8 cellular contexts compared by ENCODE assay signal in genomic region chr5:68251804-68252648, GRCh38. TPM values are rescaled to one million over a fixed set of nuclear protein-coding genes. Genes with fewer than 3 reads are reported as not detected.
DNase-seq lines count a peak whose midpoint lies in the region; ATAC-seq and TF ChIP-seq lines count a peak whose summit lies in the region.

No MANE protein-coding gene starts in this region.

- TF ChIP-seq CTCF in astrocyte of the spinal cord (IDR thresholded peaks at IDR 0.05; ENCODE audit: low read depth, low read length), result no peak

- peaks cover 24 to 52% (median 48%) of the 10 kb centered on the region in 3 donors for H3K4me1 Mint-ChIP-seq in IgD-negative memory B cell

- DNase-seq in astrocyte of the spinal cord (ENCODE audit: low read depth, low spot score) (peak; percentile 69), left lobe of liver (ENCODE audit: low spot score) (no peak), stromal cell of bone marrow (ENCODE audit: low read depth) (peak; percentile 77), glomerular visceral epithelial cell (ENCODE audit: extremely low spot score) (no peak), activated gamma-delta T cell (lab: John Stamatoyannopoulos, UW) (no peak), hepatic stellate cell (ENCODE audit: low spot score) (no peak)

- H3K4me3 ChIP-seq in astrocyte of the spinal cord (ENCODE audit: low read depth, low read length), result no peak overlapping the region

- no peaks in the 10 kb centered on the region for H3K36me3 Mint-ChIP-seq in IgD-negative memory B cell

- in situ Hi-C loops in astrocyte of the spinal cord (cut with HindIII; ENCODE audit: low sequenced_read_pairs), result no loop called here

- ATAC-seq in left lobe of liver, result peak; percentile 9
- ATAC-seq in HG03095 (IDR thresholded peaks at IDR 0.05; ENCODE audit: unreplicated experiment), result no peak

- H3K27me3 Mint-ChIP-seq in IgD-negative memory B cell, result no peaks in the 10 kb centered on the region

- H3K4me3 Mint-ChIP-seq in IgD-negative memory B cell, result peak overlapping the region in 1 of 4 donors; percentile 36

- H3K9me3 Mint-ChIP-seq in IgD-negative memory B cell, result no peaks in the 10 kb centered on the region

- peak overlapping the region in 2 of 3 donors; percentile 3 to 43 for H3K27ac Mint-ChIP-seq in IgD-negative memory B cell

RNA-seq across cellular contexts. Expression of gene PIK3R1, which starts 36.5 kb away (rescaled TPM):
- polyA plus RNA-seq in IgD-negative memory B cell, result 29.1 TPM
- 149 TPM for total RNA-seq in left lobe of liver

Comparison
In these comparisons a context has a peak if more than half of its experiments do, and no peak if none do; other contexts are left out.
1. DNase-seq: peak in astrocyte of the spinal cord (single experiment) and stromal cell of bone marrow (single experiment); none in left lobe of liver (single experiment), glomerular visceral epithelial cell (single experiment), activated gamma-delta T cell (single experiment) and hepatic stellate cell (single experiment).